13 cellular contexts compared by ENCODE assay signal in genomic region chr12:75366629-75367028, GRCh38. TPM values are rescaled to one million over a fixed set of nuclear protein-coding genes. Genes with fewer than 3 reads are reported as not detected.
DNase-seq lines count a peak whose midpoint lies in the region; ATAC-seq, FAIRE-seq and TF ChIP-seq lines count a peak whose summit lies in the region.
"Had no signal": no experiment of that assay in that cellular context is flagged by ENCODE, and none has a peak within 500 bp of the region (broad histone marks: within the 10 kb centered on the region; RNA-seq: fewer than 3 reads in every experiment).

No MANE protein-coding gene starts in this region.

- H3K4me3 ChIP-seq in astrocyte (ENCODE audit: insufficient read depth, low read depth, low read length) (no peak overlapping the region), coronary artery (no peak overlapping the region), OCI-LY7 (ENCODE audit: low read depth, low read length, poor library complexity, severe bottlenecking) (no peak overlapping the region)

- POLR2A ChIA-PET in OCI-LY7 (lab: Charles Lee) = interaction anchor here (0.5 kb wide), 1 partner anchor 782 kb away, joined by 3 read pairs; no protein-coding TSS in a partner anchor

- intact Hi-C loops in natural killer cell (cut with micrococcal nuclease) (no loop called here), OCI-LY7 (cut with micrococcal nuclease; ENCODE audit: unreplicated experiment) (no loop called here)

- H3K9me3 ChIP-seq in astrocyte (ENCODE audit: insufficient read depth, low read depth, low read length) (no peaks in the 10 kb centered on the region), OCI-LY7 (ENCODE audit: low read length) (no peaks in the 10 kb centered on the region)

- ATAC-seq in natural killer cell treated with Interleukin-12 subunit alpha and Interleukin-12 subunit beta and Interleukin-15 and Interleukin-18, amount 100 ng/mL, for 72 hours = peak; percentile 11 to 66
- ATAC-seq in natural killer cell (no peak), HG02870 (IDR thresholded peaks at IDR 0.05; ENCODE audit: unreplicated experiment) (peak; percentile 93), GM21526 (IDR thresholded peaks at IDR 0.05; ENCODE audit: low FRiP score, unreplicated experiment) (no peak)
- ATAC-seq in stimulated activated naive CD8-positive, alpha-beta T cell treated with anti-CD3 and anti-CD28 coated beads, Interleukin-15, amount 100 ng/mL, for 72 hours = peak; percentile 70

- H3K4me2 ChIP-seq in astrocyte (ENCODE audit: low read length) (peak overlapping the region; percentile 45), OCI-LY7 (ENCODE audit: low read length) (no peak overlapping the region)

- H3K36me3 ChIP-seq in astrocyte (ENCODE audit: insufficient read depth, low read length) = no peaks in the 10 kb centered on the region
- H3K36me3 ChIP-seq in OCI-LY7 (ENCODE audit: insufficient read depth, low read length) = no peaks in the 10 kb centered on the region

- no peak for FAIRE-seq in astrocyte (lab: Jason Lieb, UNC)

- H3K27ac Mint-ChIP-seq in natural killer cell treated with Interleukin-12 subunit alpha and Interleukin-12 subunit beta and Interleukin-15 and Interleukin-18, amount 100 ng/mL, for 72 hours = no peak overlapping the region
- H3K27ac Mint-ChIP-seq in natural killer cell (no peak overlapping the region), astrocyte (ENCODE audit: unreplicated experiment) (peak overlapping the region; percentile 63)
- no peak overlapping the region for H3K27ac Mint-ChIP-seq in stimulated activated naive CD8-positive, alpha-beta T cell treated with anti-CD3 and anti-CD28 coated beads, Interleukin-15, amount 100 ng/mL, for 72 hours

- no peaks in the 10 kb centered on the region for H3K9me2 ChIP-seq in OCI-LY7 (ENCODE audit: insufficient read depth, low read length)

- H3K79me2 ChIP-seq in astrocyte (ENCODE audit: insufficient read depth, low read length) (no peaks in the 10 kb centered on the region), OCI-LY7 (ENCODE audit: insufficient read depth, low read depth, low read length) (no peaks in the 10 kb centered on the region)

- H3K36me3 Mint-ChIP-seq in natural killer cell treated with Interleukin-12 subunit alpha and Interleukin-12 subunit beta and Interleukin-15 and Interleukin-18, amount 100 ng/mL, for 72 hours = no peaks in the 10 kb centered on the region
- no peaks in the 10 kb centered on the region for H3K36me3 Mint-ChIP-seq in natural killer cell
- no peaks in the 10 kb centered on the region for H3K36me3 Mint-ChIP-seq in astrocyte (ENCODE audit: low read depth, unreplicated experiment)

- H3K27ac ChIP-seq in astrocyte (ENCODE audit: low read depth, low read length) = no peak overlapping the region
- H3K27ac ChIP-seq in coronary artery = no peak overlapping the region
- no peak overlapping the region for H3K27ac ChIP-seq in OCI-LY7 (ENCODE audit: low read depth, low read length, poor library complexity, severe bottlenecking)

- TF ChIP-seq CTCF in natural killer cell (IDR thresholded peaks at IDR 0.05) (no peak), astrocyte (IDR thresholded peaks at IDR 0.05; ENCODE audit: insufficient read depth, low read depth, low read length) (no peak), coronary artery (IDR thresholded peaks at IDR 0.05) (no peak), OCI-LY7 (conservative IDR thresholded peaks at IDR 0.05; ENCODE audit: low read length) (no peak)

- BruUV-seq in OCI-LY7 (replicated peaks; lab: Mats Ljungman, UMichigan) = no TSS peak

- H3K9me3 Mint-ChIP-seq in natural killer cell treated with Interleukin-12 subunit alpha and Interleukin-12 subunit beta and Interleukin-15 and Interleukin-18, amount 100 ng/mL, for 72 hours = peaks cover under 1% of the 10 kb centered on the region
- no peaks in the 10 kb centered on the region for H3K9me3 Mint-ChIP-seq in natural killer cell
- H3K9me3 Mint-ChIP-seq in astrocyte (ENCODE audit: unreplicated experiment) = peaks cover 2% of the 10 kb centered on the region
- peaks cover 3% of the 10 kb centered on the region in 2 donors for H3K9me3 Mint-ChIP-seq in stimulated activated naive CD8-positive, alpha-beta T cell treated with anti-CD3 and anti-CD28 coated beads, Interleukin-15, amount 100 ng/mL, for 72 hours

- CTCF ChIA-PET in OCI-LY7 (lab: Charles Lee; ENCODE audit: unreplicated experiment) = no interaction called here

- DNase-seq in natural killer cell treated with Interleukin-12 subunit alpha and Interleukin-12 subunit beta and Interleukin-15 and Interleukin-18, amount 100 ng/mL, for 72 hours (ENCODE audit: low spot score) = no peak
- DNase-seq in natural killer cell (no peak), astrocyte (ENCODE audit: low read depth) (peak; percentile 59), coronary artery (ENCODE audit: low spot score) (no peak), OCI-LY7 (ENCODE audit: low spot score) (no peak)
- DNase-seq in stimulated activated naive CD8-positive, alpha-beta T cell treated with anti-CD3 and anti-CD28 coated beads, Interleukin-15, amount 100 ng/mL, for 72 hours = no peak
- DNase-seq: activated T-cell treated with anti-CD3 and anti-CD28 coated beads, Interleukin-2, amount 50 U/mL, for 1 hour; cerebellar nuclear complex; GDM1; NCI-H69 had no signal

- H3K27me3 Mint-ChIP-seq in natural killer cell treated with Interleukin-12 subunit alpha and Interleukin-12 subunit beta and Interleukin-15 and Interleukin-18, amount 100 ng/mL, for 72 hours = no peaks in the 10 kb centered on the region
- H3K27me3 Mint-ChIP-seq in natural killer cell (ENCODE audit: low read depth in 2 of 2) (no peaks in the 10 kb centered on the region), astrocyte (ENCODE audit: low read depth, unreplicated experiment) (no peaks in the 10 kb centered on the region)
- H3K27me3 Mint-ChIP-seq in stimulated activated naive CD8-positive, alpha-beta T cell treated with anti-CD3 and anti-CD28 coated beads, Interleukin-15, amount 100 ng/mL, for 72 hours = no peaks in the 10 kb centered on the region

- H4K20me1 ChIP-seq in astrocyte (ENCODE audit: insufficient read depth, low read length) (no peaks in the 10 kb centered on the region), OCI-LY7 (ENCODE audit: insufficient read depth, low read length) (no peaks in the 10 kb centered on the region)

- peaks cover 10% of the 10 kb centered on the region for H3K4me1 ChIP-seq in astrocyte (ENCODE audit: insufficient read depth, low read length)
- H3K4me1 ChIP-seq in OCI-LY7 (ENCODE audit: insufficient read depth, low read length, poor library complexity, severe bottlenecking) = no peaks in the 10 kb centered on the region

- H3K27me3 ChIP-seq in astrocyte (ENCODE audit: insufficient read depth, low read length) = no peaks in the 10 kb centered on the region

- H3K4me3 Mint-ChIP-seq in natural killer cell treated with Interleukin-12 subunit alpha and Interleukin-12 subunit beta and Interleukin-15 and Interleukin-18, amount 100 ng/mL, for 72 hours = no peak overlapping the region
- H3K4me3 Mint-ChIP-seq in natural killer cell (no peak overlapping the region), astrocyte (ENCODE audit: unreplicated experiment) (peak overlapping the region; percentile 51)
- peak overlapping the region in 1 of 2 donors; percentile 1 for H3K4me3 Mint-ChIP-seq in stimulated activated naive CD8-positive, alpha-beta T cell treated with anti-CD3 and anti-CD28 coated beads, Interleukin-15, amount 100 ng/mL, for 72 hours

- peaks cover 4 to 11% of the 10 kb centered on the region in 2 donors for H3K4me1 Mint-ChIP-seq in natural killer cell treated with Interleukin-12 subunit alpha and Interleukin-12 subunit beta and Interleukin-15 and Interleukin-18, amount 100 ng/mL, for 72 hours (ENCODE audit: low read depth in 2 of 2)
- no peaks in the 10 kb centered on the region for H3K4me1 Mint-ChIP-seq in natural killer cell
- peaks cover 11% of the 10 kb centered on the region for H3K4me1 Mint-ChIP-seq in astrocyte (ENCODE audit: low read depth, unreplicated experiment)
- peaks cover 14% of the 10 kb centered on the region for H3K4me1 Mint-ChIP-seq in stimulated activated naive CD8-positive, alpha-beta T cell treated with anti-CD3 and anti-CD28 coated beads, Interleukin-15, amount 100 ng/mL, for 72 hours

- H2AFZ ChIP-seq in astrocyte (ENCODE audit: low read depth, low read length) (peak overlapping the region; percentile 45), OCI-LY7 (ENCODE audit: low read length) (no peak overlapping the region)

- no peak overlapping the region for H3K9ac ChIP-seq in astrocyte (ENCODE audit: low read length)

RNA-seq across cellular contexts. Expression of gene GLIPR1L2, which starts 24.3 kb away (rescaled TPM):
- 1 to 10 TPM in 1 of 2 donors, not detected in 1; 1.0 TPM for total RNA-seq in natural killer cell treated with Interleukin-12 subunit alpha and Interleukin-12 subunit beta and Interleukin-15 and Interleukin-18, amount 100 ng/mL, for 72 hours
- 1 to 10 TPM in 2 of 3 donors, under 1 TPM in 1; 0.75 to 1.7 (median 1.6) TPM for total RNA-seq in natural killer cell
- 0.14 and 0.25 TPM in 2 replicates for total RNA-seq in astrocyte
- not detected in 2 replicates for total RNA-seq in OCI-LY7 (2014; rRNA removed; shearing (Covaris generic))
- not detected in 2 replicates for total RNA-seq in OCI-LY7 (2022)

RNA-seq across cellular contexts. Expression of gene GLIPR1L1, which starts 32.2 kb away (rescaled TPM):
- total RNA-seq in natural killer cell treated with Interleukin-12 subunit alpha and Interleukin-12 subunit beta and Interleukin-15 and Interleukin-18, amount 100 ng/mL, for 72 hours = not detected
- total RNA-seq in natural killer cell (not detected), astrocyte (not detected in 2 replicates), OCI-LY7 (2022) (not detected in 2 replicates)
- not detected in 2 replicates for total RNA-seq in OCI-LY7 (2014; rRNA removed; shearing (Covaris generic))
- total RNA-seq: glomerular endothelial cell had no signal

RNA-seq across cellular contexts. Expression of gene CAPS2, which starts 36.5 kb away (rescaled TPM):
- 1 to 10 TPM; 3.8 to 5.3 TPM for total RNA-seq in natural killer cell treated with Interleukin-12 subunit alpha and Interleukin-12 subunit beta and Interleukin-15 and Interleukin-18, amount 100 ng/mL, for 72 hours
- total RNA-seq in natural killer cell (1 to 10 TPM; 9.2 to 9.6 (median 9.5) TPM), astrocyte (3.1 and 3.3 TPM in 2 replicates), OCI-LY7 (2022) (not detected in 2 replicates)
- not detected in 2 replicates for total RNA-seq in OCI-LY7 (2014; rRNA removed; shearing (Covaris generic))

Comparison
In these comparisons a context has a peak if more than half of its experiments do, and no peak if none do; other contexts are left out.
1. ATAC-seq: peak in natural killer cell treated with Interleukin-12 subunit alpha and Interleukin-12 subunit beta and Interleukin-15 and Interleukin-18, amount 100 ng/mL, for 72 hours (2 of 2), HG02870 (single experiment) and stimulated activated naive CD8-positive, alpha-beta T cell treated with anti-CD3 and anti-CD28 coated beads, Interleukin-15, amount 100 ng/mL, for 72 hours (single experiment); none in natural killer cell (0 of 3) and GM21526 (single experiment).